ENCODE assay signal across 19 cellular contexts in the genomic region with DNA sequence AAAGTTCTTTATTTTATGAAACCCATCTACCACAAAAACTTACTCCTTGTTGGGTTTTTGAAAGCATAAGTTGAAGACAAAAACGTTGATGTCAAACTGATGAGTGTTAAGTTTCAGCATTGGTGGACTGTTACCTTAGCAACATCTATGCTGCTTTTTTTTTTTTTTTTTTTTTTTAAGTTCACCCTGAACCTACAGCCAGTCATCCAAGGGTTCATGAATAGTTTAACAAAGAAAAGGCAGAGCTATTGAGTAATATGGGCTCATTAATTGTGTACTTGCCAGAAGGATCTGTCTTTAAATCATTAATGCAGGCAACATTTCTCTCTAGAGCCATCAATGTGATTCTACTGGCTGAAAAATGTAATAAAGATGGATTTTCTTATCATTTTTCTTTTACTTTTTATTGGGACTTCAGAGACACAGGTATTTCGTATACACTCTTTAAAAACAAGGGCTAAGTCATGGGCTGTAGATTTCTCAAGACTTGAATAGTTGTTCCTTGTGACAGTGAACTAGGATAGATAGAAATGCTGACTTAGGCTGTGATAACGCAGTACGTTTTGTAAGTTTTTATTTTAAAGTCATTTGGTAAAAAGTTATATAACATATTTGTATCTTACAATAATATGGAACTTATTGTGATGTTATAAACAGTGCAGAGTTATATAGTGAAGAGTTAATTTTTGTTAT. TPM values are rescaled to one million over a fixed set of nuclear protein-coding genes. Genes with fewer than 3 reads are reported as not detected.
A peak's percentile ranks its signal among the peaks of the same experiment; 100 is the strongest.
DNase-seq lines count a peak whose midpoint lies in the region; FAIRE-seq and TF ChIP-seq lines count a peak whose summit lies in the region.
"Had no signal": no experiment of that assay in that cellular context is flagged by ENCODE, and none has a peak within 500 bp of the region (broad histone marks: within the 10 kb centered on the region; RNA-seq: fewer than 3 reads in every experiment).

Gene PTPRQ, plus strand, starts transcription at position 262 of the 693 bp plus-strand sequence. Its CDS starts 111 bp downstream, at position 373.

- FAIRE-seq in keratinocyte (lab: Jason Lieb, UNC): no peak
- FAIRE-seq: endothelial cell of umbilical vein had no signal

- no peaks in the 10 kb centered on the region for H3K27me3 ChIP-seq in keratinocyte (ENCODE audit: control insufficient read depth, extremely low read depth, insufficient read depth, low read length)
- H3K27me3 ChIP-seq in thyroid gland: no peaks in the 10 kb centered on the region
- no peaks in the 10 kb centered on the region for H3K27me3 ChIP-seq in dorsolateral prefrontal cortex
- H3K27me3 ChIP-seq: ascending aorta had no signal

- intact Hi-C loops in thyroid gland (cut with DNase I): no loop called here
- intact Hi-C loops in dorsolateral prefrontal cortex (cut with DNase I): no loop called here

- H3K4me2 ChIP-seq in keratinocyte (ENCODE audit: control insufficient read depth, extremely low read depth, insufficient read depth, low read depth, low read length): no peak within 1 kb of the TSS

- no peak for TF ChIP-seq POLR2A in thyroid gland (IDR thresholded peaks at IDR 0.05)

- H3K4me1 ChIP-seq in keratinocyte (ENCODE audit: control insufficient read depth, extremely low read depth, insufficient read depth, low read length): peaks cover 9% of the 10 kb centered on the region
- peaks cover 0 to 5% of the 10 kb centered on the region in 2 donors for H3K4me1 ChIP-seq in thyroid gland

- H3K9me3 ChIP-seq in keratinocyte (ENCODE audit: control insufficient read depth, low read depth, low read length) (no peaks in the 10 kb centered on the region), thyroid gland (no peaks in the 10 kb centered on the region)
- H3K9me3 ChIP-seq: ascending aorta had no signal

- no peaks in the 10 kb centered on the region for H3K36me3 ChIP-seq in keratinocyte (ENCODE audit: control insufficient read depth in 2 of 2, extremely low read depth in 1 of 2, insufficient read depth in 2 of 2, low read length in 2 of 2)
- no peaks in the 10 kb centered on the region for H3K36me3 ChIP-seq in thyroid gland
- H3K36me3 ChIP-seq: ascending aorta had no signal

- DNase-seq in NCI-H2171 treated with DMSO at 0.1 percent for 48 hours (lab: John Stamatoyannopoulos, UW): peak; percentile 24
- DNase-seq in NCI-H2171 (lab: John Stamatoyannopoulos, UW): no peak
- DNase-seq in choroid plexus epithelial cell (ENCODE audit: low read depth): peak; percentile 72
- no peak for DNase-seq in keratinocyte (ENCODE audit: low read depth, low spot score)
- no peak for DNase-seq in thyroid gland
- DNase-seq in dorsolateral prefrontal cortex: no peak
- no peak for DNase-seq in A172 (ENCODE audit: low spot score)
- no peak for DNase-seq in NCI-H2227 treated with DMSO at 0.1 percent for 48 hours (lab: John Stamatoyannopoulos, UW)
- DNase-seq: activated CD4-positive, alpha-beta T cell treated with anti-CD3 and anti-CD28 coated beads for 36 hours; activated gamma-delta T cell; CD8-positive, alpha-beta memory T cell; cortex of kidney; DND-41; hippocampal formation; Karpas-422; NCI-H1092 treated with DMSO at 0.1 percent for 48 hours; stimulated activated naive B cell treated with anti-CD40 and anti-IgM and Interleukin-4, amounts not matched to agents 10 μg/mL and 1 μg/mL and 100 μg/mL, for 72 hours had no signal

- dilution Hi-C loops in keratinocyte (cut with MboI; ENCODE audit: extremely low pct_ligation_motif_present, low sequenced_read_pairs): no loop called here

- WGBS in thyroid gland, 2 donors: 27 to 36% methylated on average over 4 of the region's 4 CpGs

- H3K27ac ChIP-seq in keratinocyte (ENCODE audit: control insufficient read depth, insufficient read depth, low read length) (no peak within 1 kb of the TSS), thyroid gland (peak within 1 kb of the TSS; percentile 66 to 83 (median 75)), dorsolateral prefrontal cortex (no peak within 1 kb of the TSS)
- H3K27ac ChIP-seq: ascending aorta had no signal

- H3K9ac ChIP-seq in keratinocyte (ENCODE audit: control insufficient read depth, extremely low read depth, insufficient read depth, low read length): no peak within 1 kb of the TSS

- H4K20me1 ChIP-seq in keratinocyte (ENCODE audit: control insufficient read depth, extremely low read depth, insufficient read depth, low read length): no peaks in the 10 kb centered on the region

- H3K4me3 ChIP-seq in choroid plexus epithelial cell (ENCODE audit: low read depth, low read length): no peak within 1 kb of the TSS
- no peak within 1 kb of the TSS for H3K4me3 ChIP-seq in keratinocyte (ENCODE audit: control insufficient read depth in 2 of 3, extremely low read depth in 1 of 3, insufficient read depth in 2 of 3, low read depth in 1 of 3, low read length in 3 of 3)
- H3K4me3 ChIP-seq in thyroid gland (replicated peaks in 1 of 3): peak within 1 kb of the TSS in 1 of 3 donors; percentile 2
- H3K4me3 ChIP-seq in dorsolateral prefrontal cortex: no peak within 1 kb of the TSS

- peak within 1 kb of the TSS; percentile 38 for H2AFZ ChIP-seq in keratinocyte (ENCODE audit: control insufficient read depth, low read length)

- H3K79me2 ChIP-seq in keratinocyte (ENCODE audit: control insufficient read depth, insufficient read depth, low read length): no peaks in the 10 kb centered on the region

- no peaks in the 10 kb centered on the region for H3K9me1 ChIP-seq in keratinocyte (ENCODE audit: control insufficient read depth, extremely low read depth, insufficient read depth, low read length)

- TF ChIP-seq CTCF in choroid plexus epithelial cell (conservative IDR thresholded peaks at IDR 0.05; ENCODE audit: low read depth, low read length): no peak
- no peak for TF ChIP-seq CTCF in keratinocyte (optimal IDR thresholded peaks at IDR 0.05 in 1 of 3, IDR thresholded peaks at IDR 0.05 in 1 of 3, conservative IDR thresholded peaks at IDR 0.05 in 1 of 3; ENCODE audit: extremely low read depth in 1 of 3, insufficient read depth in 2 of 3, low read length in 3 of 3)
- no peak for TF ChIP-seq CTCF in thyroid gland (IDR thresholded peaks at IDR 0.05)
- no peak for TF ChIP-seq CTCF in dorsolateral prefrontal cortex (IDR thresholded peaks at IDR 0.05 in 54 of 56, conservative IDR thresholded peaks at IDR 0.05 in 2 of 56; ENCODE audit: low read depth in 1 of 56, partially characterized antibody in 56 of 56)

RNA-seq across cellular contexts. Expression of gene PTPRQ, which starts in this region (rescaled TPM):
- 0.01 to 0.08 TPM in 2 of 3 replicates, not detected in the other for polyA plus RNA-seq in keratinocyte
- polyA plus RNA-seq in keratinocyte (2011; ENCODE audit: low read depth): not detected
- polyA plus RNA-seq in keratinocyte (2011; cell fraction: cytosol; rRNA removed): not detected in 2 replicates
- 0.01 TPM in 2 replicates for polyA plus RNA-seq in keratinocyte (2011; cell fraction: nucleus; rRNA removed)
- polyA plus RNA-seq in keratinocyte (2012; ENCODE audit: low replicate concordance): not detected in 2 replicates
- polyA minus RNA-seq in keratinocyte: not detected in 3 replicates
- not detected for polyA minus RNA-seq in keratinocyte (2011; cell fraction: cytosol; rRNA and poly(A)+ RNA removed)
- not detected in 2 replicates for polyA minus RNA-seq in keratinocyte (2011; cell fraction: nucleus; rRNA and poly(A)+ RNA removed)
- 10 to 100 TPM in 2 of 4 donors, 1 to 10 TPM in 2; 8.8 to 23.1 (median 11.2) TPM for total RNA-seq in thyroid gland
- total RNA-seq in dorsolateral prefrontal cortex: 1 to 10 TPM in 113 of 120 experiments, under 1 TPM in 7; 0.43 to 4.9 (median 2.1) TPM
- total RNA-seq in A172 (2014; rRNA removed; shearing (Covaris generic)): 0.02 and 0.12 TPM in 2 replicates
- total RNA-seq: activated CD4-positive, alpha-beta T cell treated with anti-CD3 and anti-CD28 coated beads for 36 hours; CD8-positive, alpha-beta memory T cell; endothelial cell of umbilical vein had no signal
- polyA plus RNA-seq: CD8-positive, alpha-beta memory T cell; endothelial cell of umbilical vein had no signal

Comparison
In these comparisons a context has a peak if more than half of its experiments do, and no peak if none do; other contexts are left out.
1. DNase-seq: peak in NCI-H2171 treated with DMSO at 0.1 percent for 48 hours (single experiment) and choroid plexus epithelial cell (single experiment); none in NCI-H2171 (single experiment), keratinocyte (single experiment), thyroid gland (0 of 2), dorsolateral prefrontal cortex (0 of 10), A172 (single experiment) and NCI-H2227 treated with DMSO at 0.1 percent for 48 hours (single experiment).
2. H3K27ac ChIP-seq: peak in thyroid gland (3 of 3); none in keratinocyte (single experiment) and dorsolateral prefrontal cortex (0 of 59).